Comparison of ENCODE assay signal across 8 cellular contexts in genomic region chr10:29658984-29659769, GRCh38. TPM values are rescaled to one million over a fixed set of nuclear protein-coding genes. Genes with fewer than 3 reads are reported as not detected.
DNase-seq lines count a peak whose midpoint lies in the region; ATAC-seq, FAIRE-seq and TF ChIP-seq lines count a peak whose summit lies in the region.

No MANE protein-coding gene starts in this region.

- H3K27ac Mint-ChIP-seq in T-helper 17 cell (peak overlapping the region; percentile 96), brain (peak overlapping the region in 4 of 5 experiments; percentile 2 to 89 (median 46))

- H3K36me3 Mint-ChIP-seq in T-helper 17 cell (ENCODE audit: low read depth): peaks cover 5% of the 10 kb centered on the region
- H3K36me3 Mint-ChIP-seq in brain: peaks cover 49% of the 10 kb centered on the region

- no peak for TF ChIP-seq CTCF in brain (conservative IDR thresholded peaks at IDR 0.05)
- TF ChIP-seq CTCF in HepG2 (CRISPR knock-in tag; IDR thresholded peaks at IDR 0.05): no peak

- peaks cover 26 to 38% (median 32%) of the 10 kb centered on the region in 11 experiments for H3K36me3 ChIP-seq in BLaER1 treated with 17β-estradiol and CSF1 and Interleukin-3, amounts not matched to agents 10 nM and 100 nM
- peaks cover 4 to 17% of the 10 kb centered on the region in 2 experiments; a peak in 4 of 5 replicates for H3K36me3 ChIP-seq in HepG2 (replicated peaks in 1 of 2; ENCODE audit: control insufficient read depth in 1 of 2, insufficient read depth in 2 of 2, low read length in 2 of 2)

- TF ChIP-seq POLR2A in HepG2 (IDR thresholded peaks at IDR 0.05; ENCODE audit: insufficient read depth in 1 of 2, low read depth in 2 of 2, low read length in 2 of 2): no peak

- TF ChIP-seq EP300 in HepG2 (IDR thresholded peaks at IDR 0.05; ENCODE audit: low read depth in 2 of 2, low read length in 2 of 2) (peak in 1 of 2 experiments; percentile 62; a peak in 2 of 4 replicates), HepG2 (CRISPR knock-in tag; IDR thresholded peaks at IDR 0.05; ENCODE audit: borderline replicate concordance) (peak; percentile 66; the same call in 1 of the 2 replicates)

- intact Hi-C loops in HepG2 (cut with micrococcal nuclease; ENCODE audit: unreplicated experiment): no loop called here

- peaks cover 19% of the 10 kb centered on the region for H3K4me1 Mint-ChIP-seq in T-helper 17 cell
- peaks cover 52% of the 10 kb centered on the region for H3K4me1 Mint-ChIP-seq in brain

- peak overlapping the region in 6 of 10 experiments; percentile 5 to 27 (median 16); a peak in 5 of 20 replicates for H3K4me3 ChIP-seq in BLaER1 treated with 17β-estradiol and CSF1 and Interleukin-3, amounts not matched to agents 10 nM and 100 nM
- H3K4me3 ChIP-seq in HepG2 (replicated peaks in 1 of 3; ENCODE audit: insufficient read depth in 1 of 3, low read depth in 2 of 3, low read length in 3 of 3): no peak overlapping the region

- in situ Hi-C loops in HepG2 (cut with HindIII; ENCODE audit: extremely low pct_ligation_motif_present, low pct_unique_long_range_greater_than_20kb): no loop called here

- no peaks in the 10 kb centered on the region for H3K79me2 ChIP-seq in HepG2 (ENCODE audit: insufficient read depth, low read length)

- H3K9me3 ChIP-seq in BLaER1 treated with 17β-estradiol and CSF1 and Interleukin-3, amounts not matched to agents 10 nM and 100 nM (replicated peaks in 1 of 11): peaks cover 19 to 42% (median 34%) of the 10 kb centered on the region in 11 experiments
- H3K9me3 ChIP-seq in T-helper 17 cell (ENCODE audit: control insufficient read depth, low read length, poor library complexity, severe bottlenecking) (no peaks in the 10 kb centered on the region), HepG2 (ENCODE audit: low read length) (peaks cover 27% of the 10 kb centered on the region)

- H3K4me3 Mint-ChIP-seq in T-helper 17 cell (peak overlapping the region; percentile 80), brain (no peak overlapping the region)

- H2AFZ ChIP-seq in HepG2 (ENCODE audit: low read length): no peak overlapping the region

- no peaks in the 10 kb centered on the region for H3K27me3 Mint-ChIP-seq in T-helper 17 cell
- H3K27me3 Mint-ChIP-seq in brain: peaks cover 4% of the 10 kb centered on the region

- peak overlapping the region; percentile 69 to 91 (median 82) for H3K4me2 ChIP-seq in BLaER1 treated with 17β-estradiol and CSF1 and Interleukin-3, amounts not matched to agents 10 nM and 100 nM
- H3K4me2 ChIP-seq in HepG2 (ENCODE audit: low read depth, low read length): 0 out of 2 replicates have a peak overlapping the region, but pooled peaks have one; percentile 8

- H4K20me1 ChIP-seq in BLaER1 treated with 17β-estradiol and CSF1 and Interleukin-3, amounts not matched to agents 10 nM and 100 nM: no peaks in the 10 kb centered on the region; a peak in 1 of 22 replicates
- no peaks in the 10 kb centered on the region for H4K20me1 ChIP-seq in HepG2 (ENCODE audit: insufficient read depth, low read length)

- CTCF ChIA-PET in HepG2 (lab: Yijun Ruan, JAX; ENCODE audit: low intra/inter-chr PET ratio, low total read pairs): no interaction called here

- DNase-seq in T-helper 17 cell (peak; percentile 42 to 71 (median 48)), HepG2 (ENCODE audit: low spot score) (peak; percentile 88), NCI-H1092 (lab: John Stamatoyannopoulos, UW) (no peak)
- peak; percentile 27 for DNase-seq in stimulated activated CD8-positive, alpha-beta memory T cell treated with anti-CD3 and anti-CD28 coated beads, Interleukin-12 subunit alpha, Interleukin-12 subunit beta, amount 100 ng/mL, for 24 hours (ENCODE audit: extremely low read depth)

- ATAC-seq in GM19395 (IDR thresholded peaks at IDR 0.05; ENCODE audit: unreplicated experiment): peak; percentile 99
- peak; percentile 96 for ATAC-seq in HG03460 (IDR thresholded peaks at IDR 0.05; ENCODE audit: unreplicated experiment)
- ATAC-seq in T-helper 17 cell: peak; percentile 96
- ATAC-seq in HepG2: peak; percentile 96

- FAIRE-seq in HepG2 (lab: Jason Lieb, UNC): peak; percentile 56

- peak overlapping the region; percentile 4 to 82 (median 71); a peak in 21 of 22 replicates for H3K27ac ChIP-seq in BLaER1 treated with 17β-estradiol and CSF1 and Interleukin-3, amounts not matched to agents 10 nM and 100 nM
- peak overlapping the region; percentile 15 for H3K27ac ChIP-seq in HepG2 (ENCODE audit: extremely low read length, insufficient read depth, low read length)

- peak overlapping the region; percentile 18 to 71 (median 56); a peak in 19 of 22 replicates for H3K9ac ChIP-seq in BLaER1 treated with 17β-estradiol and CSF1 and Interleukin-3, amounts not matched to agents 10 nM and 100 nM
- no peak overlapping the region for H3K9ac ChIP-seq in HepG2 (ENCODE audit: insufficient read depth, low read depth, low read length)

- 46% methylated on average over 9 of the region's 9 CpGs for whole genome bisulfite sequencing in HepG2 (ENCODE audit: low lambda C conversion rate)

- H3K9me3 Mint-ChIP-seq in brain: peaks cover 3 to 27% (median 19%) of the 10 kb centered on the region in 5 experiments

- no TSS peak for BruUV-seq in HepG2 (replicated peaks; lab: Mats Ljungman, UMichigan)

- H3K27me3 ChIP-seq in BLaER1 treated with 17β-estradiol and CSF1 and Interleukin-3, amounts not matched to agents 10 nM and 100 nM: no peaks in the 10 kb centered on the region
- H3K27me3 ChIP-seq in HepG2 (ENCODE audit: control insufficient read depth in 1 of 2, insufficient read depth in 2 of 2, low read length in 2 of 2): no peaks in the 10 kb centered on the region

- H3K4me1 ChIP-seq in BLaER1 treated with 17β-estradiol and CSF1 and Interleukin-3, amounts not matched to agents 10 nM and 100 nM: peaks cover 31 to 48% (median 37%) of the 10 kb centered on the region in 10 experiments
- H3K4me1 ChIP-seq in HepG2 (ENCODE audit: insufficient read depth, low read length): peaks cover 20% of the 10 kb centered on the region

- POLR2A ChIA-PET in HepG2 (lab: Yijun Ruan, JAX): interaction anchor here (0.6 to 0.8 kb wide), 2 partner anchors 40 to 77 kb away, joined by 3 to 5 read pairs; no protein-coding TSS in a partner anchor

- no peak for TF ChIP-seq RAD21 in HepG2 (CRISPR knock-in tag; IDR thresholded peaks at IDR 0.05)

TF ChIP-seq in HepG2, 621 proteins besides CTCF, POLR2A, EP300 and RAD21 (continues in another document):
- TF ChIP-seq GATAD2A (CRISPR knock-in tag; IDR thresholded peaks at IDR 0.05) (peak; percentile 49), ZNF772 (CRISPR knock-in tag; IDR thresholded peaks at IDR 0.05) (no peak), ZFP82 (CRISPR knock-in tag; IDR thresholded peaks at IDR 0.05; ENCODE audit: borderline replicate concordance) (no peak), HOXA3 (CRISPR knock-in tag; IDR thresholded peaks at IDR 0.05) (no peak), MED8 (CRISPR knock-in tag; IDR thresholded peaks at IDR 0.05; ENCODE audit: insufficient replicate concordance) (no peak), JUNB (CRISPR knock-in tag; IDR thresholded peaks at IDR 0.05; ENCODE audit: borderline replicate concordance) (peak; percentile 69; the same call in 1 of the 2 replicates), ZNF101 (CRISPR knock-in tag; IDR thresholded peaks at IDR 0.05; ENCODE audit: borderline replicate concordance, low read depth) (no peak), MEIS1 (CRISPR knock-in tag; IDR thresholded peaks at IDR 0.05; ENCODE audit: borderline replicate concordance) (no peak), ZNF839 (CRISPR knock-in tag; IDR thresholded peaks at IDR 0.05; ENCODE audit: borderline replicate concordance) (no peak), ZNF660 (CRISPR knock-in tag; IDR thresholded peaks at IDR 0.05; ENCODE audit: borderline replicate concordance, low read depth) (no peak), MYNN (CRISPR knock-in tag; IDR thresholded peaks at IDR 0.05; ENCODE audit: low read depth) (no peak), ZNF598 (CRISPR knock-in tag; IDR thresholded peaks at IDR 0.05; ENCODE audit: borderline replicate concordance) (no peak), HHEX (CRISPR knock-in tag; IDR thresholded peaks at IDR 0.05) (no peak)

RNA-seq across cellular contexts. Expression of gene SVIL, which starts 24.4 kb away (rescaled TPM):
- total RNA-seq in T-helper 17 cell: 10 to 100 TPM; 39.5 to 46.4 TPM
- 25.9 TPM for polyA plus RNA-seq in brain (ENCODE audit: insufficient read depth, low read depth, low replicate concordance)
- 4.8 and 12.1 TPM in 2 replicates for total RNA-seq in HepG2 (2016; rRNA removed; fragmentation: Illumina TruSeq; extraction: Trizol)
- 0.97 and 1.0 TPM in 2 replicates for total RNA-seq in HepG2 (2016; cell fraction: cytosol; rRNA removed; fragmentation: Illumina TruSeq; extraction: Trizol; ENCODE audit: low read depth)
- total RNA-seq in HepG2 (2016; cell fraction: insoluble cytoplasmic fraction; rRNA removed; fragmentation: Illumina TruSeq; extraction: Trizol): 3.3 and 10.0 TPM in 2 replicates
- 1.7 and 3.2 TPM in 2 replicates for total RNA-seq in HepG2 (2016; cell fraction: membrane; rRNA removed; fragmentation: Illumina TruSeq; extraction: Trizol)
- total RNA-seq in HepG2 (2016; cell fraction: nucleus; rRNA removed; fragmentation: Illumina TruSeq; extraction: Trizol): 20.3 and 24.1 TPM in 2 replicates
- 3.8 and 3.9 TPM in 2 replicates for polyA plus RNA-seq in HepG2 (2011; rRNA removed)
- 2.1 and 2.3 TPM in 2 replicates for polyA plus RNA-seq in HepG2 (2011; cell fraction: cytosol; rRNA removed)
- 14.8 and 16.4 TPM in 2 replicates for polyA plus RNA-seq in HepG2 (2011; cell fraction: nucleus; rRNA removed)
- 4.0 and 4.8 TPM in 2 replicates for polyA plus RNA-seq in HepG2 (2012)
- 0.19 and 0.84 TPM in 2 replicates for polyA plus RNA-seq in HepG2 (2016; cell fraction: cytosol; fragmentation: Illumina TruSeq; extraction: Trizol; ENCODE audit: low read depth)
- polyA plus RNA-seq in HepG2 (2016; cell fraction: insoluble cytoplasmic fraction; fragmentation: Illumina TruSeq; extraction: Trizol; ENCODE audit: low read depth): 2.5 and 3.2 TPM in 2 replicates
- 0.45 and 0.66 TPM in 2 replicates for polyA plus RNA-seq in HepG2 (2016; cell fraction: membrane; fragmentation: Illumina TruSeq; extraction: Trizol; ENCODE audit: low read depth)
- 13.7 TPM in 2 replicates for polyA plus RNA-seq in HepG2 (2016; cell fraction: nucleus; fragmentation: Illumina TruSeq; extraction: Trizol; ENCODE audit: insufficient read depth, low read depth)
- 7.7 and 11.4 TPM in 2 replicates for polyA minus RNA-seq in HepG2 (2011; rRNA and poly(A)+ RNA removed; ENCODE audit: low replicate concordance)
- 4.8 and 7.2 TPM in 2 replicates for polyA minus RNA-seq in HepG2 (2011; cell fraction: cytosol; rRNA and poly(A)+ RNA removed)
- 30.3 and 30.4 TPM in 2 replicates for polyA minus RNA-seq in HepG2 (2011; cell fraction: nucleus; rRNA and poly(A)+ RNA removed)

Comparison
In these comparisons a context has a peak if more than half of its experiments do, and no peak if none do; other contexts are left out.
1. H3K4me3 ChIP-seq: peak in BLaER1 treated with 17β-estradiol and CSF1 and Interleukin-3, amounts not matched to agents 10 nM and 100 nM (6 of 10); none in HepG2 (0 of 3).
2. Peak in every context shown above with its lines, with median percentiles within 50 percentile points of each other: ATAC-seq.